In the genomic region with DNA sequence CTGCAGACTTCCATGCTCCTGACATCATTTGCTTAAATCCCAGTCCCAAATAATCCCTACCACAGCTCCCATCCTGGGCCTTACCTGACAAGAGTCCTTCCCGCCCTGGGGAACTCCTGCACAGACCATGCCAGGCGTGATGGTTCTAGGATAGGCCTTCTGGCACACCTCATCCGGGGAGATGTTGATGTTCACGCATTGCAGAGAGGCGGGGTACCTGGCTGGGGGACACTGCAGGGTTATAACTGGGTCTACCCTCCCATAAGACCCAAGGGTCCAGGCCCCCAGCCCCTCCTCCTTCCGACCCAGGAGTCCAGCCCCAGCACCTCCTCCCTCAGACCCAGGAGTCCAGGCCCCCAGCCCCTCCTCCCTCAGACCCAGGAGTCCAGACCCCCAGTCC, we compare ENCODE assay signal across 12 cellular contexts. TPM values are rescaled to one million over a fixed set of nuclear protein-coding genes. Genes with fewer than 3 reads are reported as not detected.
"Had no signal": no experiment of that assay in that cellular context is flagged by ENCODE, and none has a peak within 500 bp of the region (broad histone marks: within the 10 kb centered on the region; RNA-seq: fewer than 3 reads in every experiment).

No MANE protein-coding gene starts in this region.

- H3K4me3 ChIP-seq: GM23248, GM23338, HAP-1 had no signal

- DNase-seq: GM23248, GOT3, H9, HCEC 1CT, HFFc6 had no signal

- H3K9ac ChIP-seq: GM23248 had no signal

- H2AFZ ChIP-seq: GM23248, GM23338 had no signal

- H3K4me2 ChIP-seq: GM23338 had no signal

- FAIRE-seq: H1, H54 had no signal

- H3K36me3 ChIP-seq: HAP-1 had no signal

- H3K27ac ChIP-seq: GM23248 had no signal

- ATAC-seq: GM23338, HCT116 had no signal

- H3K4me1 ChIP-seq: HAP-1 had no signal

RNA-seq across cellular contexts. Expression of gene KLK14, which starts 4.0 kb away (rescaled TPM):
- total RNA-seq: GM23248, GM23338, H4, H7 had no signal
- polyA plus RNA-seq: GM23248 had no signal

RNA-seq across cellular contexts. Expression of gene KLK13, which starts 13.8 kb away (rescaled TPM):
- total RNA-seq: GM23248, H4, HFFc6 had no signal

RNA-seq across cellular contexts. Expression of gene KLK12, which starts 43.9 kb away (rescaled TPM):
- total RNA-seq: GM23248, GM23338, H1, H4, H7, H9, HFFc6 had no signal
- polyA plus RNA-seq: GM23248, GM23338 had no signal

RNA-seq across cellular contexts. Expression of gene SIGLEC9, which starts 46.0 kb away (rescaled TPM):
- total RNA-seq: GM23248, GM23338, H1, H4, H7, H9, HFFc6 had no signal
- polyA plus RNA-seq: GM23248, GM23338, H1 had no signal
